Comparison of ENCODE assay signal across 10 cellular contexts in genomic region chr5:65742565-65743231, GRCh38. TPM values are rescaled to one million over a fixed set of nuclear protein-coding genes. Genes with fewer than 3 reads are reported as not detected.
DNase-seq lines count a peak whose midpoint lies in the region; ATAC-seq and TF ChIP-seq lines count a peak whose summit lies in the region.
"Had no signal": no experiment of that assay in that cellular context is flagged by ENCODE, and none has a peak within 500 bp of the region (broad histone marks: within the 10 kb centered on the region; RNA-seq: fewer than 3 reads in every experiment).

No MANE protein-coding gene starts in this region.

- H3K4me1 ChIP-seq in DND-41 (ENCODE audit: insufficient read depth, low read length): no peaks in the 10 kb centered on the region
- no peaks in the 10 kb centered on the region; the same call in 1 of the 2 replicates for H3K4me1 ChIP-seq in Panc1 (ENCODE audit: control insufficient read depth, insufficient read depth, low read length)

- H3K9ac ChIP-seq in DND-41 (ENCODE audit: low read depth, low read length): no peak overlapping the region

- peak; percentile 41 for DNase-seq in DND-41
- no peak for DNase-seq in Panc1 (ENCODE audit: low read depth, low spot score)
- DNase-seq in cardiac fibroblast (ENCODE audit: low read depth in 2 of 2): peak; percentile 83 to 88
- no peak for DNase-seq in mesothelial cell of epicardium (ENCODE audit: low spot score in 2 of 2, unreplicated experiment in 2 of 2)
- DNase-seq in NCI-H2107 treated with DMSO at 0.1 percent for 48 hours (lab: John Stamatoyannopoulos, UW; ENCODE audit: unreplicated experiment): no peak
- no peak for DNase-seq in NCI-H187 treated with DMSO at 0.1 percent for 48 hours (lab: John Stamatoyannopoulos, UW)

- H4K20me1 ChIP-seq in DND-41 (ENCODE audit: insufficient read depth, low read length): no peaks in the 10 kb centered on the region

- no peaks in the 10 kb centered on the region for H3K4me1 Mint-ChIP-seq in mesothelial cell of epicardium
- H3K4me1 Mint-ChIP-seq: central memory CD8-positive, alpha-beta T cell had no signal

- H3K27ac Mint-ChIP-seq in mesothelial cell of epicardium: no peak overlapping the region
- H3K27ac Mint-ChIP-seq: stimulated activated naive CD8-positive, alpha-beta T cell treated with anti-CD3 and anti-CD28 coated beads, Interleukin-15, Interleukin-2, amounts not matched to agents 100 ng/mL and 50 ng/mL, for 24 hours had no signal

- TF ChIP-seq CTCF in DND-41 (IDR thresholded peaks at IDR 0.05; ENCODE audit: borderline replicate concordance, extremely low read depth, low read length, poor library complexity, severe bottlenecking) (peak; percentile 71), Panc1 (IDR thresholded peaks at IDR 0.05) (peak; percentile 73; the same call in 1 of the 2 replicates), cardiac fibroblast (IDR thresholded peaks at IDR 0.05; ENCODE audit: low read depth, low read length) (peak; percentile 72), mesothelial cell of epicardium (IDR thresholded peaks at IDR 0.05; ENCODE audit: unreplicated experiment) (peak; percentile 54)

- POLR2A ChIA-PET in Panc1 (lab: Charles Lee): no interaction called here

- intact Hi-C loops in Panc1 (cut with micrococcal nuclease; ENCODE audit: unreplicated experiment): loop anchor here (10.0 kb wide), 1 partner anchor 182 kb away; the partner anchor contains the start of gene ERBIN

- H3K27me3 ChIP-seq in DND-41 (ENCODE audit: insufficient read depth, low read length, poor library complexity): no peaks in the 10 kb centered on the region
- no peaks in the 10 kb centered on the region for H3K27me3 ChIP-seq in Panc1 (ENCODE audit: control insufficient read depth, insufficient read depth, low read length)

- H3K27me3 Mint-ChIP-seq in mesothelial cell of epicardium (ENCODE audit: low read depth): no peaks in the 10 kb centered on the region
- H3K27me3 Mint-ChIP-seq: central memory CD8-positive, alpha-beta T cell; stimulated activated naive CD8-positive, alpha-beta T cell treated with anti-CD3 and anti-CD28 coated beads, Interleukin-15, Interleukin-2, amounts not matched to agents 100 ng/mL and 50 ng/mL, for 24 hours had no signal

- H2AFZ ChIP-seq in DND-41 (ENCODE audit: low read depth, low read length): no peak overlapping the region

- H3K79me2 ChIP-seq in DND-41 (ENCODE audit: insufficient read depth, low read length): 0 out of 2 replicates have a peak, but pooled peaks cover 5% of the 10 kb centered on the region

- CTCF ChIA-PET in Panc1 (lab: Charles Lee): interaction anchor here (0.6 kb wide), 2 partner anchors 65 to 658 kb away, joined by 3 to 4 read pairs; no protein-coding TSS in a partner anchor

- peaks cover 20% of the 10 kb centered on the region for H3K9me3 Mint-ChIP-seq in mesothelial cell of epicardium
- H3K9me3 Mint-ChIP-seq: central memory CD8-positive, alpha-beta T cell; stimulated activated naive CD8-positive, alpha-beta T cell treated with anti-CD3 and anti-CD28 coated beads, Interleukin-15, Interleukin-2, amounts not matched to agents 100 ng/mL and 50 ng/mL, for 24 hours had no signal

- H3K9me3 ChIP-seq in DND-41 (ENCODE audit: insufficient read depth, low read length, severe bottlenecking) (no peaks in the 10 kb centered on the region), Panc1 (ENCODE audit: control insufficient read depth, insufficient read depth, low read depth, low read length) (no peaks in the 10 kb centered on the region)

- no peak overlapping the region for H3K4me2 ChIP-seq in DND-41 (ENCODE audit: insufficient read depth, low read length)

- no peak overlapping the region for H3K4me3 ChIP-seq in DND-41 (ENCODE audit: low read depth in 1 of 2, low read length in 2 of 2)
- no peak overlapping the region for H3K4me3 ChIP-seq in Panc1 (ENCODE audit: low read depth in 2 of 2, low read length in 2 of 2)
- no peak overlapping the region for H3K4me3 ChIP-seq in cardiac fibroblast (replicated peaks in 1 of 2; ENCODE audit: low read depth in 2 of 2, low read length in 2 of 2)

- ATAC-seq in DND-41 (ENCODE audit: insufficient read depth, low read depth): peak; percentile 78
- peak; percentile 67 for ATAC-seq in GM19023 (IDR thresholded peaks at IDR 0.05; ENCODE audit: unreplicated experiment)
- ATAC-seq in HG03135 (IDR thresholded peaks at IDR 0.05; ENCODE audit: unreplicated experiment): peak; percentile 76
- ATAC-seq in Panc1: peak; percentile 82

- peaks cover 23% of the 10 kb centered on the region for H3K36me3 Mint-ChIP-seq in mesothelial cell of epicardium

- in situ Hi-C loops in Panc1 (cut with HindIII; ENCODE audit: low pct_unique_long_range_greater_than_20kb, low sequenced_read_pairs): no loop called here

- H3K36me3 ChIP-seq in DND-41 (ENCODE audit: insufficient read depth, low read length) (no peaks in the 10 kb centered on the region), Panc1 (ENCODE audit: control insufficient read depth, insufficient read depth, low read length) (no peaks in the 10 kb centered on the region)

- H3K4me3 Mint-ChIP-seq in mesothelial cell of epicardium: no peak overlapping the region
- H3K4me3 Mint-ChIP-seq: central memory CD8-positive, alpha-beta T cell; stimulated activated naive CD8-positive, alpha-beta T cell treated with anti-CD3 and anti-CD28 coated beads, Interleukin-15, Interleukin-2, amounts not matched to agents 100 ng/mL and 50 ng/mL, for 24 hours had no signal

- BruUV-seq in Panc1 (replicated peaks; lab: Mats Ljungman, UMichigan): no TSS peak

- no peak overlapping the region for H3K27ac ChIP-seq in DND-41 (ENCODE audit: low read length)
- no peak overlapping the region for H3K27ac ChIP-seq in Panc1 (ENCODE audit: low read length)

RNA-seq across cellular contexts. Expression of gene NLN, which starts 20.7 kb away (rescaled TPM):
- total RNA-seq in Panc1 (2021; ENCODE audit: unreplicated experiment) (51.8 TPM), mesothelial cell of epicardium (42.5 to 43.4 TPM (median 42.8 TPM) in 3 replicates)
- 28.6 TPM for polyA plus RNA-seq in Panc1 (2012; ENCODE audit: insufficient read length)

RNA-seq across cellular contexts. Expression of gene SGTB, which starts 20.8 kb away (rescaled TPM):
- 9.2 TPM for total RNA-seq in Panc1 (2021; ENCODE audit: unreplicated experiment)
- 2.3 TPM for polyA plus RNA-seq in Panc1 (2012; ENCODE audit: insufficient read length)
- total RNA-seq in mesothelial cell of epicardium: 6.4 to 9.4 TPM (median 8.6 TPM) in 3 replicates

Comparison
In these comparisons a context has a peak if more than half of its experiments do, and no peak if none do; other contexts are left out.
1. DNase-seq: peak in DND-41 (single experiment) and cardiac fibroblast (2 of 2); none in Panc1 (single experiment), mesothelial cell of epicardium (0 of 2), NCI-H2107 treated with DMSO at 0.1 percent for 48 hours (single experiment) and NCI-H187 treated with DMSO at 0.1 percent for 48 hours (single experiment).
2. Peak in every context shown above with its lines, with median percentiles within 50 percentile points of each other: ATAC-seq and CTCF ChIP-seq.